Comparison of ENCODE assay signal across 1 cellular context in genomic region chr2:127220102-127220806, GRCh38.
TF ChIP-seq lines count a peak whose summit lies in the region.

CYP27C1 (minus strand) TSS chr2:127220299; CDS start chr2:127220270, 29 bp downstream.

TF ChIP-seq in liver, 16 proteins besides CTCF, POLR2A, EP300 and RAD21 (continued from another document):
- TF ChIP-seq HNF4A (conservative IDR thresholded peaks at IDR 0.05) (no peak), HNF4G (IDR thresholded peaks at IDR 0.05) (no peak), YY1 (IDR thresholded peaks at IDR 0.05) (no peak), RXRA (IDR thresholded peaks at IDR 0.05) (no peak), TAF1 (conservative IDR thresholded peaks at IDR 0.05) (no peak), JUND (IDR thresholded peaks at IDR 0.05) (no peak), FOXA1 (IDR thresholded peaks at IDR 0.05) (no peak), EGR1 (IDR thresholded peaks at IDR 0.05; ENCODE audit: low read depth in 2 of 2) (no peak)
- TF ChIP-seq, protein P1, sequence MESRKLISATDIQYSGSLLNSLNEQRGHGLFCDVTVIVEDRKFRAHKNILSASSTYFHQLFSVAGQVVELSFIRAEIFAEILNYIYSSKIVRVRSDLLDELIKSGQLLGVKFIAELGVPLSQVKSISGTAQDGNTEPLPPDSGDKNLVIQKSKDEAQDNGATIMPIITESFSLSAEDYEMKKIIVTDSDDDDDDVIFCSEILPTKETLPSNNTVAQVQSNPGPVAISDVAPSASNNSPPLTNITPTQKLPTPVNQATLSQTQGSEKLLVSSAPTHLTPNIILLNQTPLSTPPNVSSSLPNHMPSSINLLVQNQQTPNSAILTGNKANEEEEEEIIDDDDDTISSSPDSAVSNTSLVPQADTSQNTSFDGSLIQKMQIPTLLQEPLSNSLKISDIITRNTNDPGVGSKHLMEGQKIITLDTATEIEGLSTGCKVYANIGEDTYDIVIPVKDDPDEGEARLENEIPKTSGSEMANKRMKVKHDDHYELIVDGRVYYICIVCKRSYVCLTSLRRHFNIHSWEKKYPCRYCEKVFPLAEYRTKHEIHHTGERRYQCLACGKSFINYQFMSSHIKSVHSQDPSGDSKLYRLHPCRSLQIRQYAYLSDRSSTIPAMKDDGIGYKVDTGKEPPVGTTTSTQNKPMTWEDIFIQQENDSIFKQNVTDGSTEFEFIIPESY (IDR thresholded peaks at IDR 0.05), result no peak
